Comparison of ENCODE assay signal across 12 cellular contexts in the genomic region with DNA sequence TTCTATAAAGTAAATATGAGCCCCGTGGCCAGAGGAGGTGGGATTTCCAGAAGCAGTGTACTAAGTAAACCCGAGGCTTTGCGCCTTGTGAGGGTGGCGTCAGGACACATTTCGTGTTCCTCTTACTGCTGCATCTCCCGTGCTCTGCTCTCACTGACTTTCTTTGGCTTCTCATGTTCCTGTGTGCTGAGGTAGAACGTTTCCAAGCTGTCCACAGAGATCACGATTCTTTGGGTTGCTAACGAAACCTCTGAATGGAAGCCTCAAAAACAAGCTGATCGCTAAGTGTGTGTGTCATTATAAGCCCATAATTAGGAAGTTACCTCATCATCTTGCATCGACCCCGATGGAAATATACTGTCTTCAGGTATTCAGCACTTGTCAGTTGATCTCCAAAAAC.
DNase-seq lines count a peak whose midpoint lies in the region; ATAC-seq, FAIRE-seq and TF ChIP-seq lines count a peak whose summit lies in the region.
"Had no signal": no experiment of that assay in that cellular context is flagged by ENCODE, and none has a peak within 500 bp of the region (broad histone marks: within the 10 kb centered on the region; RNA-seq: fewer than 3 reads in every experiment).

No MANE protein-coding gene starts in this region.

- no TSS peak for BruUV-seq in HepG2 (replicated peaks; lab: Mats Ljungman, UMichigan)

- peak overlapping the region; percentile 62 for H3K4me3 Mint-ChIP-seq in activated CD4-positive, alpha-beta memory T cell treated with anti-CD3 and anti-CD28 coated beads, Interleukin-2, amount 10 ng/mL, durations not matched to agents 7 days and 5 days

- in situ Hi-C loops in HepG2 (cut with HindIII; ENCODE audit: extremely low pct_ligation_motif_present, low pct_unique_long_range_greater_than_20kb) = no loop called here

- no peak for TF ChIP-seq RAD21 in HepG2 (CRISPR knock-in tag; IDR thresholded peaks at IDR 0.05)

- peak overlapping the region; percentile 93 for H3K27ac Mint-ChIP-seq in activated CD4-positive, alpha-beta memory T cell treated with anti-CD3 and anti-CD28 coated beads, Interleukin-2, amount 10 ng/mL, durations not matched to agents 7 days and 5 days

- ATAC-seq in right lobe of liver (peak in 3 of 4 donors; percentile 26 to 42 (median 34)), HepG2 (no peak), right cardiac atrium (peak in 1 of 2 donors; percentile 22), upper lobe of right lung (peak; percentile 51), HG03378 (IDR thresholded peaks at IDR 0.05; ENCODE audit: unreplicated experiment) (no peak), GM21737 (IDR thresholded peaks at IDR 0.05; ENCODE audit: unreplicated experiment) (no peak)

- no peak overlapping the region for H3K4me3 ChIP-seq in right lobe of liver
- H3K4me3 ChIP-seq in HepG2 (replicated peaks in 1 of 3; ENCODE audit: insufficient read depth in 1 of 3, low read depth in 2 of 3, low read length in 3 of 3) = no peak overlapping the region
- no peak overlapping the region for H3K4me3 ChIP-seq in right cardiac atrium (ENCODE audit: low read length)
- no peak overlapping the region for H3K4me3 ChIP-seq in upper lobe of right lung
- H3K4me3 ChIP-seq: ovary, vagina had no signal

- H3K9ac ChIP-seq in HepG2 (ENCODE audit: insufficient read depth, low read depth, low read length) = no peak overlapping the region

- CTCF ChIA-PET in HepG2 (lab: Yijun Ruan, JAX; ENCODE audit: low intra/inter-chr PET ratio, low total read pairs) = no interaction called here
- CTCF ChIA-PET in activated CD4-positive, alpha-beta memory T cell treated with anti-CD3 and anti-CD28 coated beads, Interleukin-2, amount 10 ng/mL, durations not matched to agents 7 days and 5 days (lab: Charles Lee) = interaction anchor here (0.9 to 3.0 kb wide), 9 partner anchors 8 to 120 kb away, joined by 3 to 69 read pairs (median 4); no protein-coding TSS in a partner anchor

- H3K27ac ChIP-seq in right lobe of liver (no peak overlapping the region), HepG2 (ENCODE audit: extremely low read length, insufficient read depth, low read length) (no peak overlapping the region), right cardiac atrium (ENCODE audit: low read length) (peak overlapping the region; percentile 4), upper lobe of right lung (no peak overlapping the region)
- H3K27ac ChIP-seq: RWPE1, vagina had no signal

- no peak for DNase-seq in right lobe of liver
- DNase-seq in HepG2 (ENCODE audit: low spot score) = no peak
- DNase-seq in activated CD4-positive, alpha-beta memory T cell treated with anti-CD3 and anti-CD28 coated beads, Interleukin-2, amount 10 ng/mL, durations not matched to agents 7 days and 5 days = peak; percentile 55
- DNase-seq in right cardiac atrium = peak in 1 of 3 donors; percentile 56
- no peak for DNase-seq in upper lobe of right lung
- DNase-seq in Ammon's horn (ENCODE audit: low spot score) = no peak
- DNase-seq: activated CD4-positive, alpha-beta T cell treated with anti-CD3 and anti-CD28 coated beads for 48 hours had no signal

- WGBS in right lobe of liver (ENCODE audit: insufficient coverage, low coverage, low lambda C conversion rate, missing lambda C conversion rate) = 46% methylated on average over 10 of the region's 12 CpGs
- WGBS in HepG2 (ENCODE audit: low lambda C conversion rate) = 9% methylated on average over 12 of the region's 12 CpGs
- WGBS in right cardiac atrium = 53% methylated on average over 12 of the region's 12 CpGs

- H3K27me3 ChIP-seq in right lobe of liver (no peaks in the 10 kb centered on the region), HepG2 (ENCODE audit: control insufficient read depth in 1 of 2, insufficient read depth in 2 of 2, low read length in 2 of 2) (peaks cover 0 to 21% of the 10 kb centered on the region in 2 experiments; a peak in 1 of 5 replicates), right cardiac atrium (ENCODE audit: control insufficient read depth, insufficient read depth) (no peaks in the 10 kb centered on the region), upper lobe of right lung (no peaks in the 10 kb centered on the region)
- H3K27me3 ChIP-seq: ovary, vagina had no signal

- H2AFZ ChIP-seq in HepG2 (ENCODE audit: low read length) = no peak overlapping the region

- no peaks in the 10 kb centered on the region for H3K9me3 Mint-ChIP-seq in activated CD4-positive, alpha-beta memory T cell treated with anti-CD3 and anti-CD28 coated beads, Interleukin-2, amount 10 ng/mL, durations not matched to agents 7 days and 5 days

- no peak overlapping the region for H3K4me2 ChIP-seq in HepG2 (ENCODE audit: low read depth, low read length)

- TF ChIP-seq CTCF in right lobe of liver (IDR thresholded peaks at IDR 0.05) = no peak
- TF ChIP-seq CTCF in HepG2 (CRISPR knock-in tag; IDR thresholded peaks at IDR 0.05) = no peak
- no peak for TF ChIP-seq CTCF in upper lobe of right lung (IDR thresholded peaks at IDR 0.05)

- no peak for FAIRE-seq in HepG2 (lab: Jason Lieb, UNC)

- peaks cover 92% of the 10 kb centered on the region for H3K4me1 Mint-ChIP-seq in activated CD4-positive, alpha-beta memory T cell treated with anti-CD3 and anti-CD28 coated beads, Interleukin-2, amount 10 ng/mL, durations not matched to agents 7 days and 5 days

- H4K20me1 ChIP-seq in HepG2 (ENCODE audit: insufficient read depth, low read length) = no peaks in the 10 kb centered on the region

- H3K36me3 ChIP-seq in right lobe of liver (no peaks in the 10 kb centered on the region), HepG2 (replicated peaks in 1 of 2; ENCODE audit: control insufficient read depth in 1 of 2, insufficient read depth in 2 of 2, low read length in 2 of 2) (no peaks in the 10 kb centered on the region), upper lobe of right lung (no peaks in the 10 kb centered on the region)
- H3K36me3 ChIP-seq: ovary, vagina had no signal

- no peaks in the 10 kb centered on the region for H3K79me2 ChIP-seq in HepG2 (ENCODE audit: insufficient read depth, low read length)

- intact Hi-C loops in right lobe of liver (cut with DNase I) (no loop called here), HepG2 (cut with micrococcal nuclease; ENCODE audit: unreplicated experiment) (no loop called here), right cardiac atrium (cut with DNase I) (no loop called here), upper lobe of right lung (cut with DNase I) (no loop called here)

- POLR2A ChIA-PET in HepG2 (lab: Yijun Ruan, JAX) = no interaction called here
- POLR2A ChIA-PET in activated CD4-positive, alpha-beta memory T cell treated with anti-CD3 and anti-CD28 coated beads, Interleukin-2, amount 10 ng/mL, durations not matched to agents 7 days and 5 days (lab: Charles Lee) = interaction anchor here (0.7 to 18.6 kb wide), 9 partner anchors 8 to 87 kb away, joined by 3 to 1515 read pairs (median 11); no protein-coding TSS in a partner anchor

- no peaks in the 10 kb centered on the region for H3K4me1 ChIP-seq in right lobe of liver
- no peaks in the 10 kb centered on the region for H3K4me1 ChIP-seq in HepG2 (ENCODE audit: insufficient read depth, low read length)
- H3K4me1 ChIP-seq in right cardiac atrium (ENCODE audit: control insufficient read depth, insufficient read depth, low read length) = peaks cover 12% of the 10 kb centered on the region
- H3K4me1 ChIP-seq in upper lobe of right lung = peaks cover 53% of the 10 kb centered on the region

- no peak for TF ChIP-seq EP300 in HepG2 (IDR thresholded peaks at IDR 0.05; ENCODE audit: low read depth in 2 of 2, low read length in 2 of 2)
- no peak for TF ChIP-seq EP300 in HepG2 (CRISPR knock-in tag; IDR thresholded peaks at IDR 0.05; ENCODE audit: borderline replicate concordance)

- no peaks in the 10 kb centered on the region for H3K36me3 Mint-ChIP-seq in activated CD4-positive, alpha-beta memory T cell treated with anti-CD3 and anti-CD28 coated beads, Interleukin-2, amount 10 ng/mL, durations not matched to agents 7 days and 5 days (ENCODE audit: low read depth)

- TF ChIP-seq POLR2A in right lobe of liver (IDR thresholded peaks at IDR 0.05) = no peak
- TF ChIP-seq POLR2A in HepG2 (IDR thresholded peaks at IDR 0.05; ENCODE audit: insufficient read depth in 1 of 2, low read depth in 2 of 2, low read length in 2 of 2) = no peak

- no peaks in the 10 kb centered on the region for H3K27me3 Mint-ChIP-seq in activated CD4-positive, alpha-beta memory T cell treated with anti-CD3 and anti-CD28 coated beads, Interleukin-2, amount 10 ng/mL, durations not matched to agents 7 days and 5 days

- no peaks in the 10 kb centered on the region for H3K9me3 ChIP-seq in right lobe of liver
- H3K9me3 ChIP-seq in HepG2 (ENCODE audit: low read length) = no peaks in the 10 kb centered on the region
- H3K9me3 ChIP-seq in right cardiac atrium (ENCODE audit: control insufficient read depth, low read length) = no peaks in the 10 kb centered on the region
- no peaks in the 10 kb centered on the region for H3K9me3 ChIP-seq in upper lobe of right lung
- H3K9me3 ChIP-seq: ovary, vagina had no signal

TF ChIP-seq in HepG2, 621 proteins besides CTCF, POLR2A, EP300 and RAD21 (continues in another document):
- TF ChIP-seq, protein P1, sequence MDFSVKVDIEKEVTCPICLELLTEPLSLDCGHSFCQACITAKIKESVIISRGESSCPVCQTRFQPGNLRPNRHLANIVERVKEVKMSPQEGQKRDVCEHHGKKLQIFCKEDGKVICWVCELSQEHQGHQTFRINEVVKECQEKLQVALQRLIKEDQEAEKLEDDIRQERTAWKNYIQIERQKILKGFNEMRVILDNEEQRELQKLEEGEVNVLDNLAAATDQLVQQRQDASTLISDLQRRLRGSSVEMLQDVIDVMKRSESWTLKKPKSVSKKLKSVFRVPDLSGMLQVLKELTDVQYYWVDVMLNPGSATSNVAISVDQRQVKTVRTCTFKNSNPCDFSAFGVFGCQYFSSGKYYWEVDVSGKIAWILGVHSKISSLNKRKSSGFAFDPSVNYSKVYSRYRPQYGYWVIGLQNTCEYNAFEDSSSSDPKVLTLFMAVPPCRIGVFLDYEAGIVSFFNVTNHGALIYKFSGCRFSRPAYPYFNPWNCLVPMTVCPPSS (IDR thresholded peaks at IDR 0.05) = no peak
- TF ChIP-seq, protein P2, sequence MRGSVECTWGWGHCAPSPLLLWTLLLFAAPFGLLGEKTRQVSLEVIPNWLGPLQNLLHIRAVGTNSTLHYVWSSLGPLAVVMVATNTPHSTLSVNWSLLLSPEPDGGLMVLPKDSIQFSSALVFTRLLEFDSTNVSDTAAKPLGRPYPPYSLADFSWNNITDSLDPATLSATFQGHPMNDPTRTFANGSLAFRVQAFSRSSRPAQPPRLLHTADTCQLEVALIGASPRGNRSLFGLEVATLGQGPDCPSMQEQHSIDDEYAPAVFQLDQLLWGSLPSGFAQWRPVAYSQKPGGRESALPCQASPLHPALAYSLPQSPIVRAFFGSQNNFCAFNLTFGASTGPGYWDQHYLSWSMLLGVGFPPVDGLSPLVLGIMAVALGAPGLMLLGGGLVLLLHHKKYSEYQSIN (CRISPR knock-in tag; IDR thresholded peaks at IDR 0.05; ENCODE audit: borderline replicate concordance) = no peak
- TF ChIP-seq SIX4 (CRISPR knock-in tag; IDR thresholded peaks at IDR 0.05) (no peak), ZNF672 (CRISPR knock-in tag; IDR thresholded peaks at IDR 0.05) (no peak), SCMH1 (CRISPR knock-in tag; IDR thresholded peaks at IDR 0.05; ENCODE audit: borderline replicate concordance) (no peak), ZNF720 (CRISPR knock-in tag; IDR thresholded peaks at IDR 0.05) (no peak), NFKB2 (CRISPR knock-in tag; IDR thresholded peaks at IDR 0.05; ENCODE audit: borderline replicate concordance) (no peak), ZNF33B (CRISPR knock-in tag; IDR thresholded peaks at IDR 0.05) (no peak)

Comparison
In these comparisons a context has a peak if more than half of its experiments do, and no peak if none do; other contexts are left out.
1. ATAC-seq: peak in right lobe of liver (3 of 4) and upper lobe of right lung (single experiment); none in HepG2 (single experiment), HG03378 (single experiment) and GM21737 (single experiment).